In genomic region chr22:41445171-41446056, GRCh38 we compare ENCODE assay signal across 8 cellular contexts. TPM values are rescaled to one million over a fixed set of nuclear protein-coding genes. Genes with fewer than 3 reads are reported as not detected.
DNase-seq lines count a peak whose midpoint lies in the region; ATAC-seq lines count a peak whose summit lies in the region.

No MANE protein-coding gene starts in this region.

- intact Hi-C loops in head of caudate nucleus (cut with DNase I) (no loop called here), sciatic nerve (cut with DNase I) (no loop called here)

- peak; percentile 3 for DNase-seq in NCI-H2029 (lab: John Stamatoyannopoulos, UW)
- DNase-seq in NCI-H2029 treated with DMSO at 0.1 percent for 48 hours (lab: John Stamatoyannopoulos, UW): no peak
- peak; percentile 37 for DNase-seq in NCI-H2196 treated with DMSO at 0.1 percent for 48 hours (lab: John Stamatoyannopoulos, UW; ENCODE audit: unreplicated experiment)
- DNase-seq in activated effector memory CD4-positive, alpha-beta T cell treated with Interleukin-2 at 50 U/mL for 16 hours: peak; percentile 8
- peak in 27 of 42 donors; percentile 16 to 71 (median 42) for DNase-seq in head of caudate nucleus
- peak; percentile 65 for DNase-seq in putamen (ENCODE audit: low spot score)
- DNase-seq in sciatic nerve (ENCODE audit: low spot score): no peak

- ATAC-seq in HG02763 (IDR thresholded peaks at IDR 0.05; ENCODE audit: unreplicated experiment) (no peak), sciatic nerve (no peak)

RNA-seq across cellular contexts. Expression of gene TOB2, which starts 1.2 kb away (rescaled TPM):
- total RNA-seq in sciatic nerve: 67.7 TPM

RNA-seq across cellular contexts. Expression of gene PHF5A, which starts 23.1 kb away (rescaled TPM):
- total RNA-seq in sciatic nerve: 26.9 TPM

RNA-seq across cellular contexts. Expression of gene ACO2, which starts 23.5 kb away (rescaled TPM):
- 68.0 TPM for total RNA-seq in sciatic nerve

Comparison
In these comparisons a context has a peak if more than half of its experiments do, and no peak if none do; other contexts are left out.
1. DNase-seq: peak in NCI-H2029 (single experiment), NCI-H2196 treated with DMSO at 0.1 percent for 48 hours (single experiment), activated effector memory CD4-positive, alpha-beta T cell treated with Interleukin-2 at 50 U/mL for 16 hours (single experiment), head of caudate nucleus (27 of 42) and putamen (single experiment); none in NCI-H2029 treated with DMSO at 0.1 percent for 48 hours (single experiment) and sciatic nerve (single experiment).